Comparison of ENCODE assay signal across 8 cellular contexts in the genomic region with DNA sequence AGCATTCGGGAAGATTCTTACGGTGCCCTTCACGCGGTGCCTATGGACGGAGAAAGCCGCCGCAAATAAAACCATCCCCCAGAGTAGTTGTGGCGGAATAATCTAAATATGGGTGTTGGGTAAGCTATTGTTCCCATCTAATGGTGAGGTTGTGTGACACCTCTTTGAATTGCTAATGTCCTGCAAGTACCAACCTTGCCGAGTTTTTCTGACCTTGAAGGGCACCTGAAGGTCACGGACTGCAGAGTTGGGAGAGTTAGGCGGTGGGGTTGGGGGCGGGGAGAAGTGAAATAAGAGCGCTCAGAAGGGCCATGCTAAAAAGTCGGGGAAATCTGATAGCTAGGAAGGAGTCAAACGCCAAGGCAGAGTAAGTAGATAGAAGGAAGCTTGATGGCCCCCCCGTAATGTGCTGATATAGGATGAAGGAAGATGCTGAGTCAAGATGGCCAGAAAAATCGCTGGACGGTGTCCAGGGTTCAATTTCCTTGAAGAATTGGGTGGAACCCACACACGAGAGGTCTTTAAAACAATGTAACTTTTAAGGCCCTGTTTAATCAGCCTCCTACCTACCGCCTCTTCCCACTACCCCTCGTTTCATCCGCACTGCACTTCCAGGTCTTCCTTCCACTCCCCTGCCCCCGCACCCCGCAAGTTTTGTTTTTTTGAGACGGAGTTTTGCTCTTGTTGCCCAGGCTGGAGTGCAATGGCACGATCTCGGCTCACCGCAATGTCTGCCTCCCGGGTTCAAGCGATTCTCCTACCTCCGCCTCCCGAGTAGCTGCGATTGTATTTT. TPM values are rescaled to one million over a fixed set of nuclear protein-coding genes. Genes with fewer than 3 reads are reported as not detected.
DNase-seq lines count a peak whose midpoint lies in the region; ATAC-seq and TF ChIP-seq lines count a peak whose summit lies in the region.

No MANE protein-coding gene starts in this region.

- no peaks in the 10 kb centered on the region for H3K9me2 ChIP-seq in HCT116 (ENCODE audit: insufficient read depth)

- H3K9me3 ChIP-seq in HCT116 (ENCODE audit: control insufficient read depth in 1 of 2, insufficient read depth in 1 of 2, low read depth in 1 of 2, low read length in 2 of 2) (no peaks in the 10 kb centered on the region), spleen (no peaks in the 10 kb centered on the region)

- H3K4me3 Mint-ChIP-seq in brain: peak overlapping the region; percentile 89 to 97 (median 92)

- BruUV-seq in HCT116 (replicated peaks; lab: Mats Ljungman, UMichigan): TSS peak; percentile 80

- POLR2A ChIA-PET in HCT116 (lab: Charles Lee): interaction anchor here (1.0 kb wide), 1 partner anchor 10 kb away, joined by 3 read pairs; no protein-coding TSS in a partner anchor

- H3K9ac ChIP-seq in HCT116 (ENCODE audit: low read length): peak overlapping the region; percentile 73

- H3K36me3 Mint-ChIP-seq in brain: no peaks in the 10 kb centered on the region

- intact Hi-C loops in HCT116 (cut with micrococcal nuclease): no loop called here
- intact Hi-C loops in spleen (cut with DNase I; ENCODE audit: low total_unique reads): no loop called here

- no peaks in the 10 kb centered on the region for H3K36me3 ChIP-seq in HCT116 (ENCODE audit: control insufficient read depth in 1 of 2, insufficient read depth in 2 of 2, low read length in 2 of 2)
- H3K36me3 ChIP-seq in spleen: no peaks in the 10 kb centered on the region

- WGBS in spleen, 5 donors: 22 to 31% (median 27%) methylated on average over 33 of the region's 33 CpGs

- peaks cover 49% of the 10 kb centered on the region for H3K4me1 Mint-ChIP-seq in brain

- peak overlapping the region; percentile 76 to 95 (median 91) for H3K27ac Mint-ChIP-seq in brain

- H4K20me1 ChIP-seq in HCT116 (ENCODE audit: insufficient read depth): no peaks in the 10 kb centered on the region

- peak; percentile 12 for ATAC-seq in HCT116

- H3K9me3 Mint-ChIP-seq in brain: no peaks in the 10 kb centered on the region

- peak; percentile 9 for TF ChIP-seq POLR2A in HCT116 (IDR thresholded peaks at IDR 0.05; ENCODE audit: borderline replicate concordance, extremely low read depth, insufficient read depth, insufficient read length)
- TF ChIP-seq POLR2A in spleen (IDR thresholded peaks at IDR 0.05): no peak

- H3K4me2 ChIP-seq in HCT116 (ENCODE audit: low read length): peak overlapping the region; percentile 83

- peak overlapping the region; percentile 59 to 76 for H3K4me3 ChIP-seq in HCT116 (replicated peaks in 1 of 2; ENCODE audit: low read depth in 1 of 2, low read length in 2 of 2)
- H3K4me3 ChIP-seq in spleen: peak overlapping the region; percentile 56 to 90 (median 67)

- no peaks in the 10 kb centered on the region for H3K27me3 ChIP-seq in HCT116 (ENCODE audit: insufficient read depth, low read length)
- H3K27me3 ChIP-seq in spleen (replicated peaks in 1 of 7): no peaks in the 10 kb centered on the region

- peak; percentile 34 for DNase-seq in activated CD4-positive, CD25-positive, alpha-beta regulatory T cell treated with anti-CD3 and anti-CD28 coated beads, Interleukin-2, amount 50 U/mL, for 72 hours
- no peak for DNase-seq in activated CD4-positive, CD25-positive, alpha-beta regulatory T cell (lab: John Stamatoyannopoulos, UW)
- DNase-seq in HCT116 (ENCODE audit: low read depth, low spot score): no peak
- peak; percentile 69 for DNase-seq in NCI-H2227 treated with DMSO at 0.1 percent for 48 hours (lab: John Stamatoyannopoulos, UW)
- peak; percentile 42 for DNase-seq in inferior parietal cortex (ENCODE audit: extremely low spot score)
- no peak for DNase-seq in spleen
- DNase-seq in NK-92 (lab: John Stamatoyannopoulos, UW; ENCODE audit: unreplicated experiment): no peak

- peaks cover 10% of the 10 kb centered on the region for H3K27me3 Mint-ChIP-seq in brain

- RAD21 ChIA-PET in HCT116 (lab: Charles Lee; ENCODE audit: low non-redundant PET in 1 of 2, low total read pairs in 2 of 2, uncharacterized antibody in 2 of 2, unreplicated experiment in 2 of 2): no interaction called here

- TF ChIP-seq CTCF in HCT116 (IDR thresholded peaks at IDR 0.05 in 2 of 3, conservative IDR thresholded peaks at IDR 0.05 in 1 of 3; ENCODE audit: borderline replicate concordance in 1 of 3, insufficient read depth in 1 of 3, low read depth in 2 of 3, low read length in 2 of 3) (no peak), brain (conservative IDR thresholded peaks at IDR 0.05) (no peak), spleen (IDR thresholded peaks at IDR 0.05 in 8 of 11, conservative IDR thresholded peaks at IDR 0.05 in 3 of 11) (no peak)

- H2AFZ ChIP-seq in HCT116 (ENCODE audit: low read depth, low read length, poor library complexity, severe bottlenecking): peak overlapping the region; percentile 82

- CTCF ChIA-PET in HCT116 (lab: Charles Lee): no interaction called here

- no peak for TF ChIP-seq RAD21 in HCT116 (IDR thresholded peaks at IDR 0.05; ENCODE audit: low read depth)

- H3K79me2 ChIP-seq in HCT116 (ENCODE audit: insufficient read depth, low read length): peaks cover 38% of the 10 kb centered on the region

- H3K4me1 ChIP-seq in HCT116 (ENCODE audit: control insufficient read depth in 1 of 2, insufficient read depth in 2 of 2, low read length in 2 of 2): peaks cover 4 to 18% of the 10 kb centered on the region in 2 experiments; a peak in 3 of 4 replicates
- peaks cover 9 to 44% (median 27%) of the 10 kb centered on the region in 6 donors for H3K4me1 ChIP-seq in spleen

- H3K27ac ChIP-seq in HCT116 (ENCODE audit: low read depth, low read length) (peak overlapping the region; percentile 62), spleen (peak overlapping the region; percentile 63 to 92 (median 90))

TF ChIP-seq in HCT116, 20 proteins besides CTCF, POLR2A, EP300 and RAD21:
- TF ChIP-seq SRF (IDR thresholded peaks at IDR 0.05; ENCODE audit: low read depth) (no peak), FOSL1 (IDR thresholded peaks at IDR 0.05; ENCODE audit: low read depth) (no peak), CEBPB (IDR thresholded peaks at IDR 0.05; ENCODE audit: low read depth) (no peak), ZFX (IDR thresholded peaks at IDR 0.05) (no peak), YY1 (IDR thresholded peaks at IDR 0.05; ENCODE audit: extremely low read depth, insufficient replicate concordance, low read depth, low read length) (no peak), EZH2 (IDR thresholded peaks at IDR 0.05) (no peak), ZBTB33 (IDR thresholded peaks at IDR 0.05; ENCODE audit: extremely low read depth, insufficient replicate concordance, low read length) (no peak), TCF7L2 (IDR thresholded peaks at IDR 0.05; ENCODE audit: borderline replicate concordance, extremely low read depth, insufficient read depth, insufficient read length) (no peak), CBX3 (IDR thresholded peaks at IDR 0.05; ENCODE audit: low read depth) (no peak), JUND (IDR thresholded peaks at IDR 0.05) (no peak), ZNF274 (IDR thresholded peaks at IDR 0.05; ENCODE audit: low read depth, low read length) (no peak), EGR1 (IDR thresholded peaks at IDR 0.05; ENCODE audit: low read depth) (no peak), EZH2phosphoT487 (IDR thresholded peaks at IDR 0.05; ENCODE audit: borderline replicate concordance) (no peak), SP1 (IDR thresholded peaks at IDR 0.05; ENCODE audit: low read depth) (no peak), SIN3A (IDR thresholded peaks at IDR 0.05; ENCODE audit: low read depth) (no peak), ATF3 (IDR thresholded peaks at IDR 0.05) (no peak), ELF1 (IDR thresholded peaks at IDR 0.05; ENCODE audit: borderline replicate concordance, low read depth) (no peak)
- TF ChIP-seq, protein P1, sequence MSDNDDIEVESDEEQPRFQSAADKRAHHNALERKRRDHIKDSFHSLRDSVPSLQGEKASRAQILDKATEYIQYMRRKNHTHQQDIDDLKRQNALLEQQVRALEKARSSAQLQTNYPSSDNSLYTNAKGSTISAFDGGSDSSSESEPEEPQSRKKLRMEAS (IDR thresholded peaks at IDR 0.05): no peak; the same call in 1 of the 2 replicates

RNA-seq across cellular contexts. Expression of gene KATNAL2, which starts 0.6 kb away (rescaled TPM):
- 2.0 TPM for total RNA-seq in HCT116 (2021; ENCODE audit: unreplicated experiment)
- 0.56 and 0.74 TPM in 2 replicates for polyA plus RNA-seq in HCT116 (2012)
- 8.4 TPM for polyA plus RNA-seq in brain (ENCODE audit: insufficient read depth, low read depth, low replicate concordance)
- total RNA-seq in spleen: 1 to 10 TPM; 1.5 to 10.0 (median 4.5) TPM
- 1 to 10 TPM; 2.5 to 3.1 (median 3.0) TPM for polyA plus RNA-seq in spleen

RNA-seq across cellular contexts. Expression of gene PIAS2, which starts 0.7 kb away (rescaled TPM):
- total RNA-seq in HCT116 (2021; ENCODE audit: unreplicated experiment) (31.7 TPM), spleen (10 to 100 TPM; 31.0 to 58.4 (median 47.7) TPM)
- 8.2 TPM in 2 replicates for polyA plus RNA-seq in HCT116 (2012)
- polyA plus RNA-seq in brain (ENCODE audit: insufficient read depth, low read depth, low replicate concordance) (13.3 TPM), spleen (1 to 10 TPM; 4.0 to 5.8 (median 4.2) TPM)

Comparison
In these comparisons a context has a peak if more than half of its experiments do, and no peak if none do; other contexts are left out.
1. DNase-seq: peak in activated CD4-positive, CD25-positive, alpha-beta regulatory T cell treated with anti-CD3 and anti-CD28 coated beads, Interleukin-2, amount 50 U/mL, for 72 hours (single experiment), NCI-H2227 treated with DMSO at 0.1 percent for 48 hours (single experiment) and inferior parietal cortex (single experiment); none in activated CD4-positive, CD25-positive, alpha-beta regulatory T cell (0 of 4), HCT116 (single experiment), spleen (single experiment) and NK-92 (single experiment).